ENCODE assay signal across 1 cellular context in genomic region chr14:20456971-20457370, GRCh38.
TF ChIP-seq lines count a peak whose summit lies in the region.

No MANE protein-coding gene starts in this region.

TF ChIP-seq in GM12891, 5 proteins besides CTCF, POLR2A, EP300 and RAD21 (continued from another document):
- peak; percentile 18; the same call in 1 of the 2 replicates for TF ChIP-seq POLR2AphosphoS5 (IDR thresholded peaks at IDR 0.05; ENCODE audit: low read depth, low read length)
